11 cellular contexts compared by ENCODE assay signal in genomic region chr2:240813231-240813921, GRCh38. TPM values are rescaled to one million over a fixed set of nuclear protein-coding genes. Genes with fewer than 3 reads are reported as not detected.
"Had no signal": no experiment of that assay in that cellular context is flagged by ENCODE, and none has a peak within 500 bp of the region (broad histone marks: within the 10 kb centered on the region; RNA-seq: fewer than 3 reads in every experiment).

No MANE protein-coding gene starts in this region.

- H3K4me3 ChIP-seq: adrenal gland, cardiac muscle cell, hepatocyte, ovary, tibial nerve had no signal

- H2AFZ ChIP-seq: hepatocyte had no signal

- DNase-seq: activated CD4-positive, alpha-beta T cell treated with anti-CD3 and anti-CD28 coated beads for 1 hour; activated CD4-positive, alpha-beta T cell treated with anti-CD3 and anti-CD28 coated beads, Interleukin-2, amount 50 U/mL, for 4 hours; nephron progenitor cell; stimulated activated naive B cell treated with anti-CD40 and anti-IgM and Interleukin-4, amounts not matched to agents 10 μg/mL and 1 μg/mL and 100 μg/mL, for 72 hours had no signal

- H3K4me2 ChIP-seq: hepatocyte had no signal

- H3K4me1 ChIP-seq: adrenal gland had no signal

- H3K36me3 ChIP-seq: adrenal gland, cardiac muscle cell, ovary had no signal

- ATAC-seq: esophagus mucosa; stimulated activated naive B cell treated with anti-CD40 and anti-IgM and Interleukin-4, amounts not matched to agents 10 μg/mL and 1 μg/mL and 100 μg/mL, for 72 hours had no signal

- H3K27me3 ChIP-seq: ovary had no signal

- H3K9me3 ChIP-seq: adrenal gland, ovary had no signal

- H3K27ac ChIP-seq: adrenal gland, cardiac muscle cell, hepatocyte, ovary, tibial nerve had no signal

RNA-seq across cellular contexts. Expression of gene AGXT, which starts 55.2 kb away (rescaled TPM):
- total RNA-seq: esophagus mucosa, lower leg skin had no signal
